ENCODE assay signal across 8 cellular contexts in the genomic region with DNA sequence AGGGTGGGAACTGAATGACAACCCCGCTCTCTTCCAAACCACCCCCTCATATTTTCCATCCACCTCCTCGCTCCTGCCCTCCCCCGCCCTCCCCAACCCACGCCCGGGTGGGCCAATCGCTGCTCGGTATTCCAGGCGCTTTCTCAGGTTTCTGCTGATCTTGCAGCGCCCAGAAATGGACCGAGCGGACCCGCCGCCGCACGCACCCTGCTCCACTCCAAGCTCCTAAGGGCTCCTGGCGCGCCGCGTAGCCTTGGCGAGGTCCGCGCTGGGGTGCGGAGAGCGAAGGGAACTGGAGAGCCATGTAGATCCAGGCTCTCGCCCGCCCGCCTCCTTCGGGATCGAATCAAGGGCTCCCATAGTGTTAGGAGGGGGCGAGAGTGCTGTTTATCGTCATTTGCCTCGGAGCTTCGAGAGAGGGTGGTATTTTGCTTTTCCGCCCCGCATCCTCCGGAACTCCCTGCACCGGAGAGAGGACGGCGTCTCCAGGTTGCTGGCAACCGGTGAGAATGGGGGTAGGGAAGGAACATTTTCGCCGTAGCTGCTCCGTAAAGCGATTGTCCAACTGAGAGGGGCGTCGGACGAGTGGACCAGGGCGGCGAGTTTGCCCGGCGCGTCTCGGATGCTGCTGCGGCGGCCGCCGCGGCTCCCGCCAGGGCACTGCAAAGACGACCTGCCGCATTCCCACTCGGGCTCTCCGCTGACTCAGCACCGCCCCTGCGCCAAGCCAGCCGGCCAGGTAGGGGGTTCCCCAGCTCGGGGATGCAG. TPM values are rescaled to one million over a fixed set of nuclear protein-coding genes. Genes with fewer than 3 reads are reported as not detected.
A peak's percentile ranks its signal among the peaks of the same experiment; 100 is the strongest.
DNase-seq lines count a peak whose midpoint lies in the region; ATAC-seq and TF ChIP-seq lines count a peak whose summit lies in the region.
"Had no signal": no experiment of that assay in that cellular context is flagged by ENCODE, and none has a peak within 500 bp of the region (broad histone marks: within the 10 kb centered on the region; RNA-seq: fewer than 3 reads in every experiment).

A gene (plus strand): TSS at position 172 of the 768 bp plus-strand sequence. CDS start 1,474 bp downstream, outside the sequence.

- 1% methylated on average over 67 of the region's 67 CpGs for WGBS in esophagus, 2 donors

- peaks cover 11% of the 10 kb centered on the region for H3K36me3 Mint-ChIP-seq in nephron progenitor cell (ENCODE audit: low read depth)

- ATAC-seq in Panc1 (peak; percentile 68), HG02840 (IDR thresholded peaks at IDR 0.05; ENCODE audit: low FRiP score, unreplicated experiment) (no peak)

- H3K4me1 ChIP-seq in Panc1 (ENCODE audit: control insufficient read depth, insufficient read depth, low read length), result no peaks in the 10 kb centered on the region
- H3K4me1 ChIP-seq in esophagus (ENCODE audit: control insufficient read depth in 2 of 2, insufficient read depth in 2 of 2, low read length in 1 of 2), result peaks cover 11 to 19% of the 10 kb centered on the region in 2 donors

- no peaks in the 10 kb centered on the region; the same call in none of the 2 replicates for H3K27me3 ChIP-seq in Panc1 (ENCODE audit: control insufficient read depth, insufficient read depth, low read length)
- H3K27me3 ChIP-seq in esophagus (ENCODE audit: control insufficient read depth in 1 of 2, insufficient read depth in 2 of 2, low read length in 2 of 2), result peaks cover 15 to 25% of the 10 kb centered on the region in 2 donors

- H3K27ac ChIP-seq in Panc1 (ENCODE audit: low read length) (no peak within 1 kb of the TSS), esophagus (ENCODE audit: low read depth in 2 of 2, low read length in 1 of 2) (no peak within 1 kb of the TSS)

- no peaks in the 10 kb centered on the region for H3K36me3 ChIP-seq in Panc1 (ENCODE audit: control insufficient read depth, insufficient read depth, low read length)
- no peaks in the 10 kb centered on the region for H3K36me3 ChIP-seq in esophagus (ENCODE audit: control insufficient read depth in 2 of 2, insufficient read depth in 2 of 2, low read length in 1 of 2)

- H3K4me3 ChIP-seq in Panc1 (ENCODE audit: low read depth in 2 of 2, low read length in 2 of 2) (peak within 1 kb of the TSS; percentile 8 to 31; a peak in 3 of 4 replicates), esophagus (ENCODE audit: low read depth in 1 of 2, low read length in 2 of 2) (peak within 1 kb of the TSS; percentile 18 to 42)

- TF ChIP-seq CTCF in Panc1 (IDR thresholded peaks at IDR 0.05) (no peak), nephron progenitor cell (IDR thresholded peaks at IDR 0.05) (no peak)

- intact Hi-C loops in Panc1 (cut with micrococcal nuclease; ENCODE audit: unreplicated experiment), result no loop called here

- peaks cover 20% of the 10 kb centered on the region for H3K9me3 Mint-ChIP-seq in nephron progenitor cell

- DNase-seq in GM19238 (ENCODE audit: insufficient read length, low spot score), result peak; percentile 22
- DNase-seq in Panc1 (ENCODE audit: low read depth, low spot score), result no peak
- peak; percentile 53 for DNase-seq in nephron progenitor cell
- DNase-seq in NCI-H1436 (lab: John Stamatoyannopoulos, UW), result no peak
- DNase-seq in mesenteric fat pad (ENCODE audit: low spot score), result no peak

- H3K27me3 Mint-ChIP-seq in nephron progenitor cell (ENCODE audit: low read depth, poor library complexity), result no peaks in the 10 kb centered on the region

- H3K9me3 ChIP-seq in Panc1 (ENCODE audit: control insufficient read depth, insufficient read depth, low read depth, low read length), result no peaks in the 10 kb centered on the region
- H3K9me3 ChIP-seq in esophagus (ENCODE audit: control insufficient read depth in 2 of 2, insufficient read depth in 1 of 2, low read depth in 1 of 2, low read length in 1 of 2), result peaks cover 0 to 4% of the 10 kb centered on the region in 2 donors

- H3K4me3 Mint-ChIP-seq in nephron progenitor cell, result peak within 1 kb of the TSS; percentile 88

- no TSS peak for BruUV-seq in Panc1 (replicated peaks; lab: Mats Ljungman, UMichigan)

- peaks cover 20% of the 10 kb centered on the region for H3K4me1 Mint-ChIP-seq in nephron progenitor cell

- CTCF ChIA-PET in Panc1 (lab: Charles Lee), result no interaction called here

- POLR2A ChIA-PET in Panc1 (lab: Charles Lee), result no interaction called here

- H3K27ac Mint-ChIP-seq in nephron progenitor cell, result no peak within 1 kb of the TSS

- in situ Hi-C loops in Panc1 (cut with HindIII; ENCODE audit: low pct_unique_long_range_greater_than_20kb, low sequenced_read_pairs), result no loop called here

RNA-seq across cellular contexts. Expression of the gene that starts here (rescaled TPM):
- not detected for total RNA-seq in Panc1 (2021; ENCODE audit: unreplicated experiment)
- not detected for polyA plus RNA-seq in Panc1 (2012; ENCODE audit: insufficient read length)
- polyA plus RNA-seq in esophagus, result not detected
- 0.19 TPM for total RNA-seq in mesenteric fat pad
- total RNA-seq: renal cortical epithelial cell had no signal

Comparison
In these comparisons a context has a peak if more than half of its experiments do, and no peak if none do; other contexts are left out.
1. Peak in ATAC-seq and H3K4me3 ChIP-seq in Panc1; RNA of the gene not detected or under 1 TPM.
2. DNase-seq: peak in GM19238 (single experiment) and nephron progenitor cell (single experiment); none in Panc1 (single experiment), NCI-H1436 (single experiment) and mesenteric fat pad (single experiment).